ENCODE assay signal across 1 cellular context in the genomic region with DNA sequence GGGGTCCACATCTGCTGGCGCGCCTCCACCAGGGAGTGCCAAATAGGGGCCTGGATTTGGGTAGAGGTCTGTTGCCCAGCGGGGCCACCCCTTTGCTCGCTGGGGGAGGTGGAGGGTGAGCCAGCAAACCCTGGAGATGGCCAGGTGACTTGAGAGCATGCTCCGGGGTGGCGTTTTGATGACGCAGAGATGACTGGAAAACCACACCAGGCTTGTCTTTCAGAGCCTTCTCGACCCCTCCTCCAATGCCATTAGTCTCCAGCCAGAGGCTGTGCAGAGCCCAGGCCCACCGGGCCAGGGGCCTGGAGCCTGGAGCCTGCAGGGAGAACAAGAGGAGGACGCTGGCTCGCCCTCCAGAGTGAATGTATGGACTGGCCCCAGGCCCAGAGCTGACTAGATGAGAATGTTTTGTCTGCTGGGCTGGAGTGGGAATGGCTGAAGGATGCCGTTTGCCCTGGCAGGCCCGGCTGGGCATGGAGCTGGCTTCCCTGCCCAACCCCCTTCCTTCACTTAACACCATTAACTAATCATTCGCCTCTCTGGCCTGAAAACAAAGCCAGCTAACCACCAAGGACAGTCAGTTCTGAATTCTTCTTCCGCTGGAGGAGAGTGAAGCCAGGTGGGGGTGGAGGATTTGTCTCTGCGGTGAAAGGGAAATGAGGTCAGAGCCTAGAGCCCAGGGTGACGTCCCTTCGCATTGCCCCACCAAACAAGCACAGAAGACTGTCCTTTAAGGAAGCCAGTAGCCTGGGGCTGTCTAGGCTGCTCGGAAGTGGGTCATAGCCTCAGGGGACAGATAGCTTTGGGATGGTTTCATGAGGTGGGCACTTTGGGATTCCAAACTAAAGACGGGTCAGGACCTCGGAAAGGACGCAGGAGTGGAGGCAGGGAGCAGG.
TF ChIP-seq lines count a peak whose summit lies in the region.

No MANE protein-coding gene starts in this region.

TF ChIP-seq in H1, 55 proteins besides CTCF, POLR2A, EP300 and RAD21:
- TF ChIP-seq ASH2L (IDR thresholded peaks at IDR 0.05; ENCODE audit: low read length) (no peak), GTF2F1 (IDR thresholded peaks at IDR 0.05; ENCODE audit: borderline replicate concordance, low read depth, low read length) (no peak), MAFK (IDR thresholded peaks at IDR 0.05; ENCODE audit: low read depth, low read length) (no peak), RNF2 (IDR thresholded peaks at IDR 0.05; ENCODE audit: borderline replicate concordance, low read depth, low read length, missing control alignments, poor library complexity, severe bottlenecking) (no peak), NANOG (IDR thresholded peaks at IDR 0.05; ENCODE audit: insufficient read depth, low read depth, low read length, poor library complexity, severe bottlenecking) (no peak), RBBP5 (IDR thresholded peaks at IDR 0.05; ENCODE audit: borderline replicate concordance, low read depth, low read length) (0 out of 2 replicates have a peak, but pooled peaks have one; percentile 29), TEAD4 (IDR thresholded peaks at IDR 0.05; ENCODE audit: low read depth, low read length) (no peak), CREB1 (IDR thresholded peaks at IDR 0.05) (peak; percentile 74), TAF1 (IDR thresholded peaks at IDR 0.05; ENCODE audit: low read depth, low read length) (0 out of 2 replicates have a peak, but pooled peaks have one; percentile 30)
- TF ChIP-seq, protein P1, sequence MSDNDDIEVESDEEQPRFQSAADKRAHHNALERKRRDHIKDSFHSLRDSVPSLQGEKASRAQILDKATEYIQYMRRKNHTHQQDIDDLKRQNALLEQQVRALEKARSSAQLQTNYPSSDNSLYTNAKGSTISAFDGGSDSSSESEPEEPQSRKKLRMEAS (IDR thresholded peaks at IDR 0.05): no peak
